ENCODE assay signal across 20 cellular contexts in genomic region chr1:93969887-93970286, GRCh38.
"Had no signal": no experiment of that assay in that cellular context is flagged by ENCODE, and none has a peak within 500 bp of the region (broad histone marks: within the 10 kb centered on the region; RNA-seq: fewer than 3 reads in every experiment).

No MANE protein-coding gene starts in this region.

- H3K27me3 ChIP-seq: colonic mucosa, esophagus muscularis mucosa, esophagus squamous epithelium, foreskin keratinocyte, gastroesophageal sphincter, heart left ventricle, heart right ventricle had no signal

- ATAC-seq: effector memory CD8-positive, alpha-beta T cell; esophagus mucosa; gastroesophageal sphincter; heart left ventricle; heart right ventricle had no signal

- DNase-seq: colonic mucosa; cortex of kidney; dermis blood vessel endothelial cell; dorsolateral prefrontal cortex; effector CD4-positive, alpha-beta T cell; effector CD8-positive, alpha-beta T cell; effector memory CD4-positive, alpha-beta T cell; effector memory CD8-positive, alpha-beta T cell; endodermal cell; erythroblast; esophagus squamous epithelium; foreskin keratinocyte; foreskin melanocyte; glutamatergic neuron; heart left ventricle; heart right ventricle had no signal

- H3K4me1 ChIP-seq: colonic mucosa, esophagus muscularis mucosa, gastroesophageal sphincter had no signal

- H3K9me3 ChIP-seq: colonic mucosa, esophagus muscularis mucosa, esophagus squamous epithelium, gastroesophageal sphincter, heart left ventricle, heart right ventricle had no signal

- H3K27ac ChIP-seq: colonic mucosa, coronary artery, dorsolateral prefrontal cortex, esophagus muscularis mucosa, esophagus squamous epithelium, foreskin keratinocyte, gastroesophageal sphincter, heart left ventricle, heart right ventricle had no signal

- H3K36me3 ChIP-seq: colonic mucosa, esophagus muscularis mucosa, esophagus squamous epithelium, gastroesophageal sphincter, heart left ventricle, heart right ventricle had no signal

- H3K4me3 ChIP-seq: colonic mucosa, coronary artery, dorsolateral prefrontal cortex, esophagus muscularis mucosa, esophagus squamous epithelium, gastroesophageal sphincter, heart left ventricle, heart right ventricle had no signal
